ENCODE assay signal across 8 cellular contexts in genomic region chr17:44324571-44325275, GRCh38. TPM values are rescaled to one million over a fixed set of nuclear protein-coding genes. Genes with fewer than 3 reads are reported as not detected.
DNase-seq lines count a peak whose midpoint lies in the region; ATAC-seq, FAIRE-seq and TF ChIP-seq lines count a peak whose summit lies in the region.

A gene with protein sequence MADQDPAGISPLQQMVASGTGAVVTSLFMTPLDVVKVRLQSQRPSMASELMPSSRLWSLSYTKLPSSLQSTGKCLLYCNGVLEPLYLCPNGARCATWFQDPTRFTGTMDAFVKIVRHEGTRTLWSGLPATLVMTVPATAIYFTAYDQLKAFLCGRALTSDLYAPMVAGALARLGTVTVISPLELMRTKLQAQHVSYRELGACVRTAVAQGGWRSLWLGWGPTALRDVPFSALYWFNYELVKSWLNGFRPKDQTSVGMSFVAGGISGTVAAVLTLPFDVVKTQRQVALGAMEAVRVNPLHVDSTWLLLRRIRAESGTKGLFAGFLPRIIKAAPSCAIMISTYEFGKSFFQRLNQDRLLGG (minus strand): TSS chr17:44324823. CDS start chr17:44323562, 1,261 bp downstream.

- no peak for TF ChIP-seq EP300 in upper lobe of left lung (IDR thresholded peaks at IDR 0.05)

- intact Hi-C loops in adrenal gland (cut with DNase I) (loop anchor here in 1 of 2 donors (2.0 kb wide), 1 partner anchor 106 kb away; the partner anchor contains the start of gene UBTF), heart left ventricle (cut with DNase I) (loop anchor here in 6 of 10 donors (1.0 to 5.0 kb wide), 5 partner anchors 102 to 112 kb away; partner anchors contain the start of gene UBTF (in 2 of the 6)), posterior vena cava (cut with DNase I) (loop anchor here in 1 of 2 donors (2.0 kb wide), 1 partner anchor 112 kb away; no protein-coding TSS in a partner anchor)

- 0 to 1% (median 0%) methylated on average over 27 to 85 of the region's 85 CpGs for WGBS in adrenal gland, 4 donors
- WGBS in heart left ventricle, 4 donors, result 0 to 1% (median 0%) methylated on average over 37 to 85 of the region's 85 CpGs
- 0 to 1% methylated on average over 14 to 44 of the region's 85 CpGs for whole genome bisulfite sequencing in upper lobe of left lung, 2 donors

- TF ChIP-seq POLR2A in GM12892 (IDR thresholded peaks at IDR 0.05; ENCODE audit: low read depth, low read length), result peak; percentile 92
- peak; percentile 59 to 81 for TF ChIP-seq POLR2A in adrenal gland (IDR thresholded peaks at IDR 0.05)
- peak in 1 of 2 donors; percentile 81 for TF ChIP-seq POLR2A in heart left ventricle (IDR thresholded peaks at IDR 0.05)
- peak in 3 of 4 donors; percentile 43 to 80 (median 58) for TF ChIP-seq POLR2A in upper lobe of left lung (IDR thresholded peaks at IDR 0.05)

- H3K4me3 ChIP-seq in adrenal gland, result peak within 1 kb of the TSS; percentile 70 to 88 (median 79)
- H3K4me3 ChIP-seq in heart left ventricle, result peak within 1 kb of the TSS; percentile 82 to 99 (median 94)
- H3K4me3 ChIP-seq in upper lobe of left lung, result peak within 1 kb of the TSS; percentile 78 to 100 (median 96)

- H3K9me3 ChIP-seq in adrenal gland (replicated peaks in 1 of 3), result no peaks in the 10 kb centered on the region
- H3K9me3 ChIP-seq in heart left ventricle, result no peaks in the 10 kb centered on the region
- no peaks in the 10 kb centered on the region for H3K9me3 ChIP-seq in upper lobe of left lung

- ATAC-seq in HG02798 (IDR thresholded peaks at IDR 0.05; ENCODE audit: poor library complexity, unreplicated experiment), result peak; percentile 82
- ATAC-seq in heart left ventricle, result peak; percentile 86 to 92 (median 90)
- ATAC-seq in upper lobe of left lung (ENCODE audit: low FRiP score in 2 of 2), result peak; percentile 94 to 96

- peak; percentile 98 for FAIRE-seq in GM12892 (lab: Jason Lieb, UNC)

- TF ChIP-seq CTCF in adrenal gland (IDR thresholded peaks at IDR 0.05) (no peak), heart left ventricle (IDR thresholded peaks at IDR 0.05) (no peak), upper lobe of left lung (IDR thresholded peaks at IDR 0.05) (peak in 1 of 6 experiments; percentile 54)

- peak; percentile 80 for DNase-seq in GM12892 (ENCODE audit: insufficient read length)
- DNase-seq in NCI-H1436 (lab: John Stamatoyannopoulos, UW), result peak; percentile 96
- peak; percentile 89 to 94 (median 90) for DNase-seq in T-helper 1 cell
- DNase-seq in adrenal gland, result peak; percentile 93 to 97 (median 94)
- DNase-seq in heart left ventricle, result peak; percentile 95 to 99 (median 97)
- peak; percentile 99 for DNase-seq in posterior vena cava (ENCODE audit: low spot score)
- DNase-seq in upper lobe of left lung, result peak; percentile 96 to 100

- H3K4me1 ChIP-seq in adrenal gland (replicated peaks in 1 of 2), result peaks cover 17 to 29% of the 10 kb centered on the region in 2 donors
- peaks cover 5 to 38% (median 22%) of the 10 kb centered on the region in 12 donors for H3K4me1 ChIP-seq in heart left ventricle
- H3K4me1 ChIP-seq in upper lobe of left lung, result peaks cover 23 to 40% (median 27%) of the 10 kb centered on the region in 4 donors

- no peaks in the 10 kb centered on the region for H3K27me3 ChIP-seq in adrenal gland
- H3K27me3 ChIP-seq in heart left ventricle, result no peaks in the 10 kb centered on the region
- H3K27me3 ChIP-seq in upper lobe of left lung, result no peaks in the 10 kb centered on the region

- H3K27ac ChIP-seq in adrenal gland (peak within 1 kb of the TSS; percentile 55 to 98 (median 91)), heart left ventricle (peak within 1 kb of the TSS; percentile 58 to 98 (median 95)), upper lobe of left lung (peak within 1 kb of the TSS; percentile 88 to 96 (median 88))

- H3K36me3 ChIP-seq in adrenal gland (replicated peaks in 1 of 2), result peaks cover 0 to 29% of the 10 kb centered on the region in 2 donors
- H3K36me3 ChIP-seq in heart left ventricle, result peaks cover 0 to 29% (median 28%) of the 10 kb centered on the region in 9 donors
- H3K36me3 ChIP-seq in upper lobe of left lung, result peaks cover 9 to 29% (median 23%) of the 10 kb centered on the region in 4 donors

RNA-seq across cellular contexts. Expression of the gene that starts here (rescaled TPM):
- 120 TPM for polyA plus RNA-seq in GM12892 (2012; ENCODE audit: missing spikeins)
- 100 to 1,000 TPM; 112 to 192 (median 157) TPM for total RNA-seq in adrenal gland
- polyA plus RNA-seq in adrenal gland, result 100 to 1,000 TPM in 2 of 3 donors, 10 to 100 TPM in 1; 100.0 to 262 (median 236) TPM
- 10 to 100 TPM; 37.2 to 78.5 (median 49.7) TPM for total RNA-seq in heart left ventricle
- 10 to 100 TPM; 60.2 to 96.0 TPM for polyA plus RNA-seq in heart left ventricle
- 10 to 100 TPM; 47.0 to 56.9 TPM for total RNA-seq in posterior vena cava
- total RNA-seq in upper lobe of left lung, result 100 to 1,000 TPM in 3 of 6 donors, 10 to 100 TPM in 3; 56.8 to 144 (median 98.6) TPM

Comparison
In these comparisons a context has a peak if more than half of its experiments do, and no peak if none do; other contexts are left out.
1. Peak in every context shown above with its lines: DNase-seq, ATAC-seq, H3K4me3 ChIP-seq and H3K27ac ChIP-seq.